8 cellular contexts compared by ENCODE assay signal in the genomic region with DNA sequence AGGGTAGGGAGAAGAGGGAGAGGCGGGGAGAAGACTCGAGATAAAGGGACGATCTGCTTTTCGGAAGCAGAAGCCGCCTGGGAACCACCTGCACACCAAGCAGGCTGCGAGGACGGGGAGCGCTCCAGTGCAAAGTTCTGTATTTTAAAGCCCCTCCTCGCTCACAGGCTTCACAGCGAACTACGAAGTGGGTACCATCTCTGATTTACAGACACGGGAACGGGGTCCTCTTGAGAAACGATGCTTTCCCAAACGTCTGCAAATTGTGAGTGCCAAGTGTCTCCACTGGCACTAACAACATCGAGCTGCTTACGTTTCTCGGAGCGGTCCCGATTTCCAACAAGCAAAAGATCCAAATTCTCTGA. TPM values are rescaled to one million over a fixed set of nuclear protein-coding genes. Genes with fewer than 3 reads are reported as not detected.
DNase-seq lines count a peak whose midpoint lies in the region; ATAC-seq, FAIRE-seq and TF ChIP-seq lines count a peak whose summit lies in the region.

No MANE protein-coding gene starts in this region.

- H4K20me1 ChIP-seq in Karpas-422 (ENCODE audit: insufficient read depth, low read depth, low read length): no peaks in the 10 kb centered on the region

- peak overlapping the region; percentile 76 to 92 (median 90) for H3K27ac Mint-ChIP-seq in CD14-positive monocyte

- H3K9me3 Mint-ChIP-seq in CD14-positive monocyte: no peaks in the 10 kb centered on the region

- TF ChIP-seq CTCF in CD14-positive monocyte (IDR thresholded peaks at IDR 0.05) (no peak), fibroblast of pulmonary artery (IDR thresholded peaks at IDR 0.05; ENCODE audit: low read length, missing control alignments) (no peak), pancreas (IDR thresholded peaks at IDR 0.05) (no peak)

- FAIRE-seq in GM19239 (lab: Jason Lieb, UNC): no peak
- no peak for FAIRE-seq in pancreas (lab: Jason Lieb, UNC)

- H3K9ac ChIP-seq in Karpas-422 (ENCODE audit: low read length): peak overlapping the region; percentile 58

- H3K79me2 ChIP-seq in Karpas-422 (ENCODE audit: low read length): no peaks in the 10 kb centered on the region

- peak in 2 of 4 donors; percentile 17 to 24 for ATAC-seq in pancreas

- no peaks in the 10 kb centered on the region for H3K9me2 ChIP-seq in Karpas-422 (replicated peaks; ENCODE audit: insufficient read depth, low read length)

- peaks cover 41% of the 10 kb centered on the region for H3K4me1 Mint-ChIP-seq in CD14-positive monocyte

- H3K9me3 ChIP-seq in Karpas-422 (ENCODE audit: low read length) (no peaks in the 10 kb centered on the region), pancreas (no peaks in the 10 kb centered on the region)

- H3K4me3 Mint-ChIP-seq in CD14-positive monocyte: peak overlapping the region; percentile 99

- H3K4me3 ChIP-seq in Karpas-422 (ENCODE audit: low read length) (peak overlapping the region; percentile 70), fibroblast of pulmonary artery (replicated peaks; ENCODE audit: low read depth, low read length) (peak overlapping the region; percentile 87), pancreas (peak overlapping the region; percentile 66 to 94 (median 91))

- DNase-seq in CD14-positive monocyte (ENCODE audit: low spot score) (no peak), GM19239 (ENCODE audit: insufficient read length, low spot score) (peak; percentile 36), Karpas-422 (peak; percentile 54), activated T-cell treated with anti-CD3 and anti-CD28 coated beads for 24 hours (ENCODE audit: low read depth) (peak; percentile 4), fibroblast of pulmonary artery (ENCODE audit: low read depth) (no peak), pancreas (peak in 2 of 6 donors; percentile 31 to 62), putamen (ENCODE audit: low spot score) (no peak), NCI-H2081 (lab: John Stamatoyannopoulos, UW) (no peak)

- H2AFZ ChIP-seq in Karpas-422 (ENCODE audit: low read length): peak overlapping the region; percentile 90; the same call in 1 of the 2 replicates

- H3K4me1 ChIP-seq in Karpas-422 (ENCODE audit: low read length) (peaks cover 16% of the 10 kb centered on the region), pancreas (peaks cover 0 to 15% (median 7%) of the 10 kb centered on the region in 3 donors)

- peaks cover 0 to 3% (median 0%) of the 10 kb centered on the region in 3 donors for H3K27me3 Mint-ChIP-seq in CD14-positive monocyte (ENCODE audit: low read depth in 3 of 3)

- H3K27me3 ChIP-seq in Karpas-422 (ENCODE audit: low read length) (no peaks in the 10 kb centered on the region), pancreas (no peaks in the 10 kb centered on the region)

- H3K27ac ChIP-seq in Karpas-422 (ENCODE audit: low read length) (no peak overlapping the region), pancreas (peak overlapping the region; percentile 91 to 96 (median 94))

- H3K36me3 ChIP-seq in Karpas-422 (ENCODE audit: insufficient read depth, low read length) (no peaks in the 10 kb centered on the region), pancreas (no peaks in the 10 kb centered on the region)

- peaks cover 15 to 31% of the 10 kb centered on the region in 2 donors for H3K36me3 Mint-ChIP-seq in CD14-positive monocyte

- peak overlapping the region; percentile 87 for H3K4me2 ChIP-seq in Karpas-422 (ENCODE audit: low read depth, low read length, poor library complexity, severe bottlenecking)

- intact Hi-C loops in CD14-positive monocyte (cut with micrococcal nuclease) (loop anchor here (2.0 to 10.0 kb wide), 3 partner anchors 16 to 90 kb away; partner anchors contain the start of gene PATL1 (in 2 of the 2)), pancreas (cut with DNase I) (loop anchor here in 2 of 3 donors (5.0 kb wide), 1 partner anchor 48 kb away; no protein-coding TSS in a partner anchor)

- WGBS in pancreas, 2 donors: 0% methylated on average over 20 of the region's 20 CpGs

RNA-seq across cellular contexts. Expression of gene STX3, which starts 0.7 kb away (rescaled TPM):
- polyA plus RNA-seq in CD14-positive monocyte: 10 to 100 TPM; 22.4 to 25.4 TPM
- 7.9 and 14.6 TPM in 2 replicates for total RNA-seq in Karpas-422 (2014; rRNA removed; shearing (Covaris generic); ENCODE audit: low replicate concordance)
- 10 to 100 TPM; 12.1 to 21.5 (median 15.3) TPM for total RNA-seq in pancreas
- polyA plus RNA-seq in pancreas: 10 to 100 TPM; 12.9 to 20.5 TPM

RNA-seq across cellular contexts. Expression of gene OR10V1, which starts 40.8 kb away (rescaled TPM):
- polyA plus RNA-seq in CD14-positive monocyte: not detected
- total RNA-seq in Karpas-422 (2014; rRNA removed; shearing (Covaris generic); ENCODE audit: low replicate concordance): not detected in 2 replicates
- total RNA-seq in pancreas: not detected
- not detected for polyA plus RNA-seq in pancreas

RNA-seq across cellular contexts. Expression of gene MRPL16, which starts 56.1 kb away (rescaled TPM):
- polyA plus RNA-seq in CD14-positive monocyte: 10 to 100 TPM; 71.9 to 75.0 TPM
- 70.1 and 81.6 TPM in 2 replicates for total RNA-seq in Karpas-422 (2014; rRNA removed; shearing (Covaris generic); ENCODE audit: low replicate concordance)
- total RNA-seq in pancreas: 10 to 100 TPM; 17.0 to 23.4 (median 19.6) TPM
- 10 to 100 TPM; 30.3 to 36.6 TPM for polyA plus RNA-seq in pancreas

Comparison
In these comparisons a context has a peak if more than half of its experiments do, and no peak if none do; other contexts are left out.
1. DNase-seq: peak in GM19239 (single experiment), Karpas-422 (single experiment) and activated T-cell treated with anti-CD3 and anti-CD28 coated beads for 24 hours (single experiment); none in CD14-positive monocyte (single experiment), fibroblast of pulmonary artery (single experiment), putamen (single experiment) and NCI-H2081 (0 of 2).
2. Peak in every context shown above with its lines, with median percentiles within 50 percentile points of each other: H3K4me3 ChIP-seq.